In genomic region chr1:97925982-97926708, GRCh38 we compare ENCODE assay signal across 21 cellular contexts. TPM values are rescaled to one million over a fixed set of nuclear protein-coding genes. Genes with fewer than 3 reads are reported as not detected.
DNase-seq lines count a peak whose midpoint lies in the region; ATAC-seq lines count a peak whose summit lies in the region.
"Had no signal": no experiment of that assay in that cellular context is flagged by ENCODE, and none has a peak within 500 bp of the region (broad histone marks: within the 10 kb centered on the region; RNA-seq: fewer than 3 reads in every experiment).

No MANE protein-coding gene starts in this region.

- no peaks in the 10 kb centered on the region for H3K36me3 Mint-ChIP-seq in activated T-cell treated with anti-CD3 and anti-CD28 coated beads, Interleukin-2, amount 50 U/mL, for 72 hours (ENCODE audit: insufficient read depth in 2 of 2)
- no peaks in the 10 kb centered on the region for H3K36me3 Mint-ChIP-seq in activated T-helper 17 cell treated with anti-CD3 and anti-CD28 coated beads, Interleukin-2, amount 50 U/mL, for 72 hours (ENCODE audit: low read depth)
- no peaks in the 10 kb centered on the region for H3K36me3 Mint-ChIP-seq in natural killer cell treated with Interleukin-12 subunit alpha and Interleukin-12 subunit beta and Interleukin-15 and Interleukin-18, amount 100 ng/mL, for 72 hours

- peaks cover 26% of the 10 kb centered on the region for H3K4me1 Mint-ChIP-seq in activated T-cell treated with anti-CD3 and anti-CD28 coated beads, Interleukin-2, amount 50 U/mL, for 72 hours (ENCODE audit: low read depth)
- peaks cover 11% of the 10 kb centered on the region for H3K4me1 Mint-ChIP-seq in activated T-helper 17 cell treated with anti-CD3 and anti-CD28 coated beads, Interleukin-2, amount 50 U/mL, for 72 hours
- peaks cover 18 to 28% of the 10 kb centered on the region in 2 donors for H3K4me1 Mint-ChIP-seq in natural killer cell treated with Interleukin-12 subunit alpha and Interleukin-12 subunit beta and Interleukin-15 and Interleukin-18, amount 100 ng/mL, for 72 hours (ENCODE audit: low read depth in 2 of 2)

- DNase-seq in activated T-cell treated with anti-CD3 and anti-CD28 coated beads, Interleukin-2, amount 50 U/mL, for 72 hours: peak in 1 of 2 donors; percentile 7
- no peak for DNase-seq in activated T-cell treated with anti-CD3 and anti-CD28 coated beads, Interleukin-2, amount 50 U/mL, for 1 hour
- peak; percentile 16 for DNase-seq in HuH-7 (ENCODE audit: low spot score)
- DNase-seq in natural killer cell treated with Interleukin-12 subunit alpha and Interleukin-12 subunit beta and Interleukin-15 and Interleukin-18, amount 100 ng/mL, for 72 hours (ENCODE audit: low spot score): no peak
- no peak for DNase-seq in NCI-H524 treated with DMSO at 0.1 percent for 48 hours (lab: John Stamatoyannopoulos, UW)
- DNase-seq in NCI-H128 (lab: John Stamatoyannopoulos, UW; ENCODE audit: unreplicated experiment): no peak
- DNase-seq: Calu3; CD4-positive, alpha-beta T cell; GF-D8; NCI-H1417; NCI-H187; NCI-H2107; NCI-H2227 treated with DMSO at 0.1 percent for 48 hours; NCI-H510A treated with DMSO at 0.1 percent for 48 hours had no signal

- ATAC-seq in activated T-cell treated with anti-CD3 and anti-CD28 coated beads, Interleukin-2, amount 50 U/mL, for 72 hours (replicated peaks in 1 of 2): peak; percentile 54 to 69
- ATAC-seq in activated T-helper 17 cell treated with anti-CD3 and anti-CD28 coated beads, Interleukin-2, amount 50 U/mL, for 72 hours (replicated peaks): peak; percentile 62
- ATAC-seq in natural killer cell treated with Interleukin-12 subunit alpha and Interleukin-12 subunit beta and Interleukin-15 and Interleukin-18, amount 100 ng/mL, for 72 hours: peak; percentile 79 to 89
- no peak for ATAC-seq in GM19463 (IDR thresholded peaks at IDR 0.05; ENCODE audit: unreplicated experiment)
- ATAC-seq: A549, GM23338, HCT116, K562, Panc1 had no signal

- H3K9me3 Mint-ChIP-seq in activated T-cell treated with anti-CD3 and anti-CD28 coated beads, Interleukin-2, amount 50 U/mL, for 72 hours: no peaks in the 10 kb centered on the region
- H3K9me3 Mint-ChIP-seq in activated T-helper 17 cell treated with anti-CD3 and anti-CD28 coated beads, Interleukin-2, amount 50 U/mL, for 72 hours: no peaks in the 10 kb centered on the region
- H3K9me3 Mint-ChIP-seq in natural killer cell treated with Interleukin-12 subunit alpha and Interleukin-12 subunit beta and Interleukin-15 and Interleukin-18, amount 100 ng/mL, for 72 hours: peaks cover 3% of the 10 kb centered on the region
- H3K9me3 Mint-ChIP-seq: CD4-positive, alpha-beta T cell; GM23338 had no signal

- H3K27ac Mint-ChIP-seq in activated T-cell treated with anti-CD3 and anti-CD28 coated beads, Interleukin-2, amount 50 U/mL, for 72 hours: no peak overlapping the region
- no peak overlapping the region for H3K27ac Mint-ChIP-seq in activated T-helper 17 cell treated with anti-CD3 and anti-CD28 coated beads, Interleukin-2, amount 50 U/mL, for 72 hours
- peak overlapping the region; percentile 12 to 43 for H3K27ac Mint-ChIP-seq in natural killer cell treated with Interleukin-12 subunit alpha and Interleukin-12 subunit beta and Interleukin-15 and Interleukin-18, amount 100 ng/mL, for 72 hours
- H3K27ac Mint-ChIP-seq: CD4-positive, alpha-beta T cell; GM23338 had no signal

- no peaks in the 10 kb centered on the region for H3K27me3 Mint-ChIP-seq in activated T-cell treated with anti-CD3 and anti-CD28 coated beads, Interleukin-2, amount 50 U/mL, for 72 hours (ENCODE audit: low read depth)
- H3K27me3 Mint-ChIP-seq in activated T-helper 17 cell treated with anti-CD3 and anti-CD28 coated beads, Interleukin-2, amount 50 U/mL, for 72 hours: no peaks in the 10 kb centered on the region
- no peaks in the 10 kb centered on the region for H3K27me3 Mint-ChIP-seq in natural killer cell treated with Interleukin-12 subunit alpha and Interleukin-12 subunit beta and Interleukin-15 and Interleukin-18, amount 100 ng/mL, for 72 hours
- H3K27me3 Mint-ChIP-seq: CD4-positive, alpha-beta T cell had no signal

- no peak overlapping the region for H3K4me3 Mint-ChIP-seq in activated T-cell treated with anti-CD3 and anti-CD28 coated beads, Interleukin-2, amount 50 U/mL, for 72 hours
- H3K4me3 Mint-ChIP-seq in activated T-helper 17 cell treated with anti-CD3 and anti-CD28 coated beads, Interleukin-2, amount 50 U/mL, for 72 hours: no peak overlapping the region
- peak overlapping the region; percentile 26 for H3K4me3 Mint-ChIP-seq in natural killer cell treated with Interleukin-12 subunit alpha and Interleukin-12 subunit beta and Interleukin-15 and Interleukin-18, amount 100 ng/mL, for 72 hours
- H3K4me3 Mint-ChIP-seq: CD4-positive, alpha-beta T cell; GM23338 had no signal

RNA-seq across cellular contexts. Expression of gene DPYD, which starts 5.3 kb away (rescaled TPM):
- 10 to 100 TPM; 13.4 to 18.2 TPM for total RNA-seq in activated T-cell treated with anti-CD3 and anti-CD28 coated beads, Interleukin-2, amount 50 U/mL, for 72 hours
- 10 to 100 TPM; 11.1 to 11.5 TPM for total RNA-seq in activated T-helper 17 cell treated with anti-CD3 and anti-CD28 coated beads, Interleukin-2, amount 50 U/mL, for 72 hours
- total RNA-seq in natural killer cell treated with Interleukin-12 subunit alpha and Interleukin-12 subunit beta and Interleukin-15 and Interleukin-18, amount 100 ng/mL, for 72 hours: 10 to 100 TPM; 33.9 to 34.8 TPM

Comparison
In these comparisons a context has a peak if more than half of its experiments do, and no peak if none do; other contexts are left out.
1. H3K27ac Mint-ChIP-seq: peak in natural killer cell treated with Interleukin-12 subunit alpha and Interleukin-12 subunit beta and Interleukin-15 and Interleukin-18, amount 100 ng/mL, for 72 hours (2 of 2); none in activated T-cell treated with anti-CD3 and anti-CD28 coated beads, Interleukin-2, amount 50 U/mL, for 72 hours (single experiment) and activated T-helper 17 cell treated with anti-CD3 and anti-CD28 coated beads, Interleukin-2, amount 50 U/mL, for 72 hours (single experiment).